In the genomic region with DNA sequence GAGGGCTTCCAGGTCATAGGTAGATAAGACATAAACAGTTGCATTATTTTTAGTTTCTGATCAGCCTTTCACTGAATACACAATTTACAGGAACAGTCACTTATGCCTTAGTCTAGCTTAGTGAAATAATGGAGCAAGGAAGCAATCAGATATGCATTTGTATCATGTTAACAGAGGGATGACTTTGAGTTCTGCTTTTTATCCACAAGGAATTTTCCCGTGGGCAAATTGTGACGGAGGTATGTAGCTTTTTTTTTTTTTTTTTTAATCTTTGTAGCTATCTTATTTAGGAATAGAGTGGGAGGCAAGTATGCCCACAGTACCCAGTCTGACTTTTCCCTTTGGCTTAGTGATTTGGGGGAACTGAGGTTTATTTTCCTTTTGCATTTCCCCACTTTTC, we compare ENCODE assay signal across 18 cellular contexts. TPM values are rescaled to one million over a fixed set of nuclear protein-coding genes. Genes with fewer than 3 reads are reported as not detected.
"Had no signal": no experiment of that assay in that cellular context is flagged by ENCODE, and none has a peak within 500 bp of the region (broad histone marks: within the 10 kb centered on the region; RNA-seq: fewer than 3 reads in every experiment).

No MANE protein-coding gene starts in this region.

- H3K27me3 ChIP-seq: hepatocyte, suprapubic skin, upper lobe of right lung had no signal

- H3K4me1 ChIP-seq: suprapubic skin, upper lobe of right lung had no signal

- H3K36me3 ChIP-seq: suprapubic skin, upper lobe of right lung had no signal

- H2AFZ ChIP-seq: hepatocyte had no signal

- H3K79me2 ChIP-seq: hepatocyte had no signal

- ATAC-seq: activated CD8-positive, alpha-beta T cell treated with anti-CD3 and anti-CD28 coated beads for 36 hours; activated T-cell treated with anti-CD3 and anti-CD28 coated beads, Interleukin-2, amount 50 U/mL, for 4 hours; left lobe of liver; mucosa of descending colon; naive thymus-derived CD8-positive, alpha-beta T cell; upper lobe of right lung had no signal

- H3K4me2 ChIP-seq: hepatocyte had no signal

- H3K4me3 ChIP-seq: hepatocyte, mucosa of descending colon, suprapubic skin, upper lobe of right lung had no signal

- DNase-seq: activated B cell treated with CpG ODN at 0.5 μM for 24 hours; activated CD4-positive, alpha-beta T cell treated with anti-CD3 and anti-CD28 coated beads for 48 hours; activated CD8-positive, alpha-beta T cell treated with anti-CD3 and anti-CD28 coated beads for 36 hours; activated effector memory CD4-positive, alpha-beta T cell treated with Interleukin-2 at 50 U/mL for 16 hours; activated T-cell treated with anti-CD3 and anti-CD28 coated beads, Interleukin-2, amount 50 U/mL, for 4 hours; central memory CD4-positive, alpha-beta T cell; cortex of kidney; effector CD8-positive, alpha-beta T cell; mammary epithelial cell; mucosa of descending colon; naive thymus-derived CD8-positive, alpha-beta T cell; small intestine; T-helper 2 cell; upper lobe of right lung had no signal

- H3K9me3 ChIP-seq: mucosa of descending colon, suprapubic skin, upper lobe of right lung had no signal

- H3K27ac ChIP-seq: hepatocyte, suprapubic skin, upper lobe of right lung had no signal

RNA-seq across cellular contexts. Expression of a gene that starts 3.4 kb away (rescaled TPM):
- total RNA-seq: activated B cell treated with CpG ODN at 0.5 μM for 24 hours; activated CD8-positive, alpha-beta T cell treated with anti-CD3 and anti-CD28 coated beads for 36 hours; activated T-cell treated with anti-CD3 and anti-CD28 coated beads, Interleukin-2, amount 50 U/mL, for 4 hours; left lobe of liver; mucosa of descending colon; naive thymus-derived CD8-positive, alpha-beta T cell; upper lobe of right lung had no signal
- polyA plus RNA-seq: hepatocyte; naive thymus-derived CD8-positive, alpha-beta T cell; small intestine had no signal

RNA-seq across cellular contexts. Expression of a gene that starts 27.2 kb away (rescaled TPM):
- total RNA-seq: activated B cell treated with CpG ODN at 0.5 μM for 24 hours; activated CD8-positive, alpha-beta T cell treated with anti-CD3 and anti-CD28 coated beads for 36 hours; activated T-cell treated with anti-CD3 and anti-CD28 coated beads, Interleukin-2, amount 50 U/mL, for 4 hours; hepatocyte; left lobe of liver; mucosa of descending colon; naive thymus-derived CD8-positive, alpha-beta T cell; suprapubic skin; upper lobe of right lung had no signal
- polyA plus RNA-seq: hepatocyte; mammary epithelial cell; naive thymus-derived CD8-positive, alpha-beta T cell; small intestine had no signal

RNA-seq across cellular contexts. Expression of a gene that starts 37.6 kb away (rescaled TPM):
- total RNA-seq: activated B cell treated with CpG ODN at 0.5 μM for 24 hours; activated CD8-positive, alpha-beta T cell treated with anti-CD3 and anti-CD28 coated beads for 36 hours; activated T-cell treated with anti-CD3 and anti-CD28 coated beads, Interleukin-2, amount 50 U/mL, for 4 hours; hepatocyte; left lobe of liver; mammary epithelial cell; mucosa of descending colon; naive thymus-derived CD8-positive, alpha-beta T cell; renal cortical epithelial cell; upper lobe of right lung had no signal
- polyA plus RNA-seq: hepatocyte; naive thymus-derived CD8-positive, alpha-beta T cell; small intestine had no signal
